In the genomic region with DNA sequence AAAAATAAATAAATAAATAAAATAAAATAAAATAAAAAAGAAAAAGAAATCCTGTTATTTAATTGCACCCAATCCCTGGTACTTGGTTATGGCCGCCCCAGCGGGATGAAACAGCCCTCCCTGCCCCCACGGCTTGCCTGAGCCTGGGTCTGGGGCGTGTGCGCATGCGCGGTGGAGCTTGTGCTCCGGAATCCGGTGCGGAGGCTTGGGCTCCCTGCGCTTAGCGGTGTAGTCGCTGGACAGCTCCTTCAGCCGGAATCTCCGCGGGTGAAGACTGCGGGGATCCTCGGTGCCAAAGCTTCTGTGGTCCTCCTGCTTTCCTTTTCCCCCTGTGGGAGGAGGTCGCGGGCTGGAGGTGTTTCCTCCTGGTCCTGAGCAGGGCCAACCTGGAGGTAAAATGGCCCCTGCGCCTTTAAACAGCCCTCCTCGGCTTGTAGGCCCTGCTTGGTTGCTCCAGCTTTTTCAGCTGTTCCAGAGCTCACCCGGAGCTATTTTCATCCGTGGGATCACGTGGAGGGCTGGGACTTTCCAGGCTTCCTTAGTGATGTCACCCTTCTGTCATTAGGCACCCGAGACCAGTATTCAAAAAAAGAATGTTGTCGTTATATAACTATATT, we compare ENCODE assay signal across 8 cellular contexts.
DNase-seq lines count a peak whose midpoint lies in the region; ATAC-seq and TF ChIP-seq lines count a peak whose summit lies in the region.

A gene with protein sequence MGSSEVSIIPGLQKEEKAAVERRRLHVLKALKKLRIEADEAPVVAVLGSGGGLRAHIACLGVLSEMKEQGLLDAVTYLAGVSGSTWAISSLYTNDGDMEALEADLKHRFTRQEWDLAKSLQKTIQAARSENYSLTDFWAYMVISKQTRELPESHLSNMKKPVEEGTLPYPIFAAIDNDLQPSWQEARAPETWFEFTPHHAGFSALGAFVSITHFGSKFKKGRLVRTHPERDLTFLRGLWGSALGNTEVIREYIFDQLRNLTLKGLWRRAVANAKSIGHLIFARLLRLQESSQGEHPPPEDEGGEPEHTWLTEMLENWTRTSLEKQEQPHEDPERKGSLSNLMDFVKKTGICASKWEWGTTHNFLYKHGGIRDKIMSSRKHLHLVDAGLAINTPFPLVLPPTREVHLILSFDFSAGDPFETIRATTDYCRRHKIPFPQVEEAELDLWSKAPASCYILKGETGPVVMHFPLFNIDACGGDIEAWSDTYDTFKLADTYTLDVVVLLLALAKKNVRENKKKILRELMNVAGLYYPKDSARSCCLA (minus strand): TSS at position 468 of the 617 bp plus-strand sequence. CDS start 4,288 bp downstream, outside the sequence.

- no peak within 1 kb of the TSS for H3K9ac ChIP-seq in Loucy (ENCODE audit: low read depth, low read length, poor library complexity, severe bottlenecking)

- H3F3A ChIP-seq in Loucy (ENCODE audit: low read depth) = no peaks in the 10 kb centered on the region

- peaks cover 4% of the 10 kb centered on the region for H3K36me3 Mint-ChIP-seq in nephron (ENCODE audit: low read depth)

- peaks cover 13% of the 10 kb centered on the region for H3K27me3 Mint-ChIP-seq in nephron (ENCODE audit: low read depth)

- H3K4me3 ChIP-seq in Loucy (ENCODE audit: low read length, poor library complexity, severe bottlenecking) = peak within 1 kb of the TSS; percentile 66

- TF ChIP-seq CTCF in Loucy (conservative IDR thresholded peaks at IDR 0.05; ENCODE audit: low read length) = no peak
- no peak for TF ChIP-seq CTCF in nephron (IDR thresholded peaks at IDR 0.05; ENCODE audit: unreplicated experiment in 3 of 3)

- no peaks in the 10 kb centered on the region for H3K4me1 ChIP-seq in Loucy (ENCODE audit: insufficient read depth, low read length, poor library complexity, severe bottlenecking)

- H4K20me1 ChIP-seq in Loucy (ENCODE audit: insufficient read depth, low read length, poor library complexity, severe bottlenecking) = no peaks in the 10 kb centered on the region

- no peaks in the 10 kb centered on the region for H3K9me2 ChIP-seq in Loucy (replicated peaks; ENCODE audit: low read depth, low read length)

- peaks cover 12% of the 10 kb centered on the region for H3K4me1 Mint-ChIP-seq in nephron

- no peaks in the 10 kb centered on the region for H3K9me3 Mint-ChIP-seq in nephron

- peak within 1 kb of the TSS; percentile 68 for H3K4me2 ChIP-seq in Loucy (ENCODE audit: low read depth, low read length, poor library complexity, severe bottlenecking)

- DNase-seq in AML-193 (lab: John Stamatoyannopoulos, UW) (peak; percentile 60 to 75), activated gamma-delta T cell (lab: John Stamatoyannopoulos, UW) (peak; percentile 47), fibroblast of the conjunctiva (ENCODE audit: low read depth) (peak; percentile 77)
- peak; percentile 74 for DNase-seq in stimulated activated naive CD4-positive, alpha-beta T cell treated with Interleukin-2 at 50 U/mL for 16 hours (lab: John Stamatoyannopoulos, UW)

- no peaks in the 10 kb centered on the region for H3K27me3 ChIP-seq in Loucy (ENCODE audit: insufficient read depth, low read length, poor library complexity, severe bottlenecking)

- TF ChIP-seq POLR2A in Raji (IDR thresholded peaks at IDR 0.05; ENCODE audit: insufficient read depth, low read depth, low read length) = peak; percentile 52

- peaks cover 9% of the 10 kb centered on the region; the same call in 1 of the 2 replicates for H3K36me3 ChIP-seq in Loucy (ENCODE audit: insufficient read depth, low read length)

- H3K9me3 ChIP-seq in Loucy (ENCODE audit: insufficient read depth, low read depth, low read length) = no peaks in the 10 kb centered on the region

- peak within 1 kb of the TSS; percentile 78 for H2AFZ ChIP-seq in Loucy (ENCODE audit: low read length)

- H3K4me3 Mint-ChIP-seq in nephron = peak within 1 kb of the TSS; percentile 74 to 89 (median 81)

- H3K79me2 ChIP-seq in Loucy (ENCODE audit: insufficient read depth, low read length) = no peaks in the 10 kb centered on the region

- peak; percentile 51 for ATAC-seq in GM21360 (IDR thresholded peaks at IDR 0.05; ENCODE audit: unreplicated experiment)

- peak within 1 kb of the TSS; percentile 78 to 95 (median 86) for H3K27ac Mint-ChIP-seq in nephron

Comparison
In these comparisons a context has a peak if more than half of its experiments do, and no peak if none do; other contexts are left out.
1. Peak in every context shown above with its lines: DNase-seq, ATAC-seq and H3K4me3 ChIP-seq.